Comparison of ENCODE assay signal across 21 cellular contexts in genomic region chr1:87196110-87196509, GRCh38.
"Had no signal": no experiment of that assay in that cellular context is flagged by ENCODE, and none has a peak within 500 bp of the region (broad histone marks: within the 10 kb centered on the region; RNA-seq: fewer than 3 reads in every experiment).

No MANE protein-coding gene starts in this region.

- H3K79me2 ChIP-seq: hepatocyte had no signal

- H3K4me1 ChIP-seq: colonic mucosa, foreskin keratinocyte, pancreas, prostate gland, stomach had no signal

- H3K9me3 ChIP-seq: colonic mucosa, pancreas, prostate gland had no signal

- H2AFZ ChIP-seq: hepatocyte had no signal

- H3K36me3 ChIP-seq: colonic mucosa, pancreas, prostate gland, stomach had no signal

- FAIRE-seq: endothelial cell of umbilical vein, pancreas, small intestine had no signal

- DNase-seq: colonic mucosa; dermis blood vessel endothelial cell; effector CD4-positive, alpha-beta T cell; endodermal cell; erythroblast; foreskin keratinocyte; head of caudate nucleus; left colon; mesendoderm; naive thymus-derived CD8-positive, alpha-beta T cell; pancreas; retina; small intestine; stimulated activated CD4-positive, alpha-beta T cell treated with anti-CD3 and anti-CD28 coated beads, Interleukin-12 subunit alpha, Interleukin-12 subunit beta, amount 100 ng/mL, for 4 hours; stimulated activated naive CD4-positive, alpha-beta T cell; stomach; substantia nigra; trophoblast cell had no signal

- H3K4me3 ChIP-seq: colonic mucosa, hepatocyte, pancreas, prostate gland, stomach had no signal

- H3K4me2 ChIP-seq: hepatocyte had no signal

- H3K27ac ChIP-seq: colonic mucosa, foreskin keratinocyte, hepatocyte, pancreas, prostate gland, stomach had no signal

- H3K27me3 ChIP-seq: colonic mucosa, foreskin keratinocyte, hepatocyte, pancreas, stomach had no signal
